In the genomic region with DNA sequence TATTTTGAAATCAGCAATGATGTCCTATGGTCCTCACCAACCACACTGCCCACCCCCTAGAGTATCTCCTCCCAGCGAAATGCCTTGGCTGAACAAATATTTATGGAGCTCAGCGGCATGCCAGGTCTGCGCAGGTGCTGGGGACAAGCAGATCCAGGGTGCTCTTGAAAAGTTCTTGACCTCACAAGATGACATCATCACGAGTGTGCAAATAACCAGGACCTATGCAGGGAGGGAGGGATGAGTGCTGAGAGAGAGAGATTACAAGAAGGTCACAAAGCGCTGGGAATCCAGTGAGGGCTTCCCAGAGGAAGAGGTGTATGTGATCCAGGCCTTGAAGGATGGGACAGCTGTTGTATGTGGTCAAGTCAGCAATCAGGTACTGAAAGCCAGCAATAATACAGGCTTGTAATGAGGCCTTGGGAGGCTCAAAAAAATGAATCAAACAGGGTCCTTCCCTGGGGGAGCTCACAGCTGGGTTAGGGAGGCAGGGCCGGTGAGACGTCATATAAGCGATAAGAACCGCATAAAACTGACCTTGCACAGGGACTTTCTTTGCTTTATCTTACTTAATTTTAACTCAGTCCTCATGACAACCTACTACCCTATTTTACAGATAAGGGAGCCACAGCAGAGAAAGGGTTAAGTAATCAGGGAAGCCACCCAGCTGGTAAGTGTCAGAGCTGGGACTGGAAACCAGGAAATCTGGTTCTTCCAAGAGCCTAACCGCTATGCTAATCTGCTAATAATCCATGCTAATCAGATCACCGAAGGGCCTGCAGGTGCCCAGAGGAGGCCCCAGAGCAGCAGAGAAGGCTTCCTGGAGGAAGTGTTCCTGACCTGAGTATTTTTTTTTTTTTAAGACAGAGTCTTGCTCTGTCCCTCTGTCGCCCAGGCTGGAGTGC, we compare ENCODE assay signal across 9 cellular contexts. TPM values are rescaled to one million over a fixed set of nuclear protein-coding genes. Genes with fewer than 3 reads are reported as not detected.
DNase-seq lines count a peak whose midpoint lies in the region; ATAC-seq, FAIRE-seq and TF ChIP-seq lines count a peak whose summit lies in the region.
"Had no signal": no experiment of that assay in that cellular context is flagged by ENCODE, and none has a peak within 500 bp of the region (broad histone marks: within the 10 kb centered on the region; RNA-seq: fewer than 3 reads in every experiment).

No MANE protein-coding gene starts in this region.

- H3K36me3 Mint-ChIP-seq in T-helper 17 cell (ENCODE audit: low read depth), result no peaks in the 10 kb centered on the region

- H3K9me3 ChIP-seq in left ventricle myocardium inferior (replicated peaks) (no peaks in the 10 kb centered on the region), T-helper 17 cell (ENCODE audit: control insufficient read depth, low read length, poor library complexity, severe bottlenecking) (no peaks in the 10 kb centered on the region), kidney (ENCODE audit: control insufficient read depth in 1 of 2, low read length in 2 of 2) (no peaks in the 10 kb centered on the region), vagina (no peaks in the 10 kb centered on the region)

- peaks cover 83% of the 10 kb centered on the region for H3K4me1 Mint-ChIP-seq in T-helper 17 cell

- H3K27ac ChIP-seq in left ventricle myocardium inferior (replicated peaks) (peak overlapping the region; percentile 94), kidney (ENCODE audit: low read depth in 2 of 2, low read length in 2 of 2) (peak overlapping the region; percentile 2 to 51), vagina (peak overlapping the region; percentile 81)

- DNase-seq in left ventricle myocardium inferior (no peak), cardiac septum (ENCODE audit: low spot score) (no peak), T-helper 17 cell (no peak), kidney (peak; percentile 31), vagina (ENCODE audit: extremely low spot score in 2 of 2) (no peak), 8988T (no peak), kidney glomerular epithelial cell (lab: John Stamatoyannopoulos, UW) (no peak)
- DNase-seq: NK-92 treated with Interleukin-12 subunit alpha and Interleukin-12 subunit beta, amount 100 ng/mL, for 24 hours had no signal

- no peak for FAIRE-seq in kidney (lab: Jason Lieb, UNC)

- H3K4me3 ChIP-seq in left ventricle myocardium inferior, result peak overlapping the region; percentile 38
- H3K4me3 ChIP-seq in kidney (ENCODE audit: low read length in 2 of 2), result no peak overlapping the region
- H3K4me3 ChIP-seq in vagina, result no peak overlapping the region

- ATAC-seq in T-helper 17 cell, result no peak
- ATAC-seq in HG02970 (IDR thresholded peaks at IDR 0.05; ENCODE audit: low FRiP score, unreplicated experiment), result no peak

- intact Hi-C loops in left ventricle myocardium inferior (cut with micrococcal nuclease), result no loop called here
- intact Hi-C loops in cardiac septum (cut with DNase I), result no loop called here
- intact Hi-C loops in kidney (cut with DNase I), result no loop called here
- intact Hi-C loops in vagina (cut with DNase I), result no loop called here

- H3K9ac ChIP-seq in kidney (ENCODE audit: low read length in 2 of 2), result no peak overlapping the region

- TF ChIP-seq CTCF in left ventricle myocardium inferior (IDR thresholded peaks at IDR 0.05; ENCODE audit: borderline replicate concordance), result no peak
- TF ChIP-seq CTCF in kidney (IDR thresholded peaks at IDR 0.05; ENCODE audit: borderline replicate concordance, extremely low read depth, insufficient read depth), result no peak
- TF ChIP-seq CTCF in vagina (IDR thresholded peaks at IDR 0.05), result no peak

- H3K4me1 ChIP-seq in left ventricle myocardium inferior (peaks cover 100% of the 10 kb centered on the region), kidney (ENCODE audit: control insufficient read depth in 1 of 2, insufficient read depth in 1 of 2, low read depth in 1 of 2, low read length in 2 of 2) (peaks cover 43 to 81% of the 10 kb centered on the region in 2 donors), vagina (peaks cover 100% of the 10 kb centered on the region)

- H3K36me3 ChIP-seq in left ventricle myocardium inferior, result no peaks in the 10 kb centered on the region
- H3K36me3 ChIP-seq in kidney (ENCODE audit: control insufficient read depth in 1 of 2, insufficient read depth in 2 of 2, low read length in 2 of 2), result no peaks in the 10 kb centered on the region
- no peaks in the 10 kb centered on the region for H3K36me3 ChIP-seq in vagina

- peak overlapping the region; percentile 28 for H3K4me3 Mint-ChIP-seq in T-helper 17 cell

- peak overlapping the region; percentile 93 for H3K27ac Mint-ChIP-seq in T-helper 17 cell

- no peaks in the 10 kb centered on the region for H3K27me3 Mint-ChIP-seq in T-helper 17 cell

- TF ChIP-seq POLR2A in vagina (IDR thresholded peaks at IDR 0.05), result no peak

- H3K27me3 ChIP-seq in left ventricle myocardium inferior (ENCODE audit: low read depth), result no peaks in the 10 kb centered on the region
- H3K27me3 ChIP-seq in vagina, result no peaks in the 10 kb centered on the region

RNA-seq across cellular contexts. Expression of a gene that starts 8.2 kb away (rescaled TPM):
- 25.9 TPM for total RNA-seq in left ventricle myocardium inferior
- total RNA-seq in cardiac septum, result 21.4 TPM
- 10 to 100 TPM; 26.3 to 39.6 TPM for total RNA-seq in T-helper 17 cell
- total RNA-seq in kidney, result 53.8 TPM
- 17.6 TPM for polyA plus RNA-seq in kidney (ENCODE audit: insufficient read depth, low read depth, low replicate concordance)
- 33.1 TPM for total RNA-seq in vagina

RNA-seq across cellular contexts. Expression of a gene that starts 56.1 kb away (rescaled TPM):
- total RNA-seq in left ventricle myocardium inferior (864 TPM), cardiac septum (717 TPM), T-helper 17 cell (1,000 to 10,000 TPM; 4,448 to 4,546 TPM), kidney (1,724 TPM), vagina (1,625 TPM)
- polyA plus RNA-seq in kidney (ENCODE audit: insufficient read depth, low read depth, low replicate concordance), result 1,510 TPM

Comparison
In these comparisons a context has a peak if more than half of its experiments do, and no peak if none do; other contexts are left out.
1. H3K27ac ChIP-seq: peak in every context shown above with its lines; median percentile 94 in left ventricle myocardium inferior; 81 in vagina; 26 in kidney.